Comparison of ENCODE assay signal across 10 cellular contexts in the genomic region with DNA sequence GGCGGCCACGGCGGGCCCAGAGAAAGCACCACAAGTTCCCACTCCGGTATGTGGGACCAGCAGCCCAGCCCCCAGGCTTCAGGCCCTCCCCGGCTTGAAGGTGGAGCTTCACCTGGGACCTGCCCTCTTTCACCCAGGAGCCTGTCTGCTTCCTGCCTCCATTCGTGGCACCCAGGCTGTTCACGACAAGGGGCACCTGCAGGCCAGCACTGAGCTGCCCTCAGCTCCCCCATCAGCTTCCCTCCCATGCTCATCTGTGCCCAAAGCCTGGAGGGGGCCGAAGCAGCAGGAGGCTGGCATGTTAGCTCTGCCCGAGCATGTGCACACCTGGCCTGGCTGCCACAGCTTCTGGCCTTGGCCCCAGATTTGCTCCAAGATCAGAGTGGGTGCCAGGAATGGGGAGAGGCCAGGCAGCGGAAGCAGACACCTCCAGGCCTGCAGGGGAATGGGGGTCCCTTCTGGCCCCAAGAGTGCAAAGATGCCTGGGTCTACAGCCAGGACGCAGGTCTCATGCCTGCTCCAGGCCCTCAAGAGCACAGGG.
"Had no signal": no experiment of that assay in that cellular context is flagged by ENCODE, and none has a peak within 500 bp of the region (broad histone marks: within the 10 kb centered on the region; RNA-seq: fewer than 3 reads in every experiment).

No MANE protein-coding gene starts in this region.

- H3K36me3 ChIP-seq: transverse colon had no signal

- ATAC-seq: activated T-helper 17 cell treated with anti-CD3 and anti-CD28 coated beads, Interleukin-2, amount 50 U/mL, for 72 hours; effector memory CD8-positive, alpha-beta T cell; SK-N-SH treated with all-trans-retinoic acid at 6 μM for 48 hours; stimulated activated naive B cell treated with anti-CD40 and anti-IgM and Interleukin-4, amounts not matched to agents 10 μg/mL and 1 μg/mL and 100 μg/mL, for 72 hours had no signal

- H3K9me3 ChIP-seq: transverse colon had no signal

- H3K4me1 ChIP-seq: transverse colon had no signal

- DNase-seq: activated CD4-positive, alpha-beta T cell treated with anti-CD3 and anti-CD28 coated beads for 1 hour; activated CD4-positive, alpha-beta T cell treated with anti-CD3 and anti-CD28 coated beads, Interleukin-2, amount 50 U/mL, for 48 hours; activated naive CD4-positive, alpha-beta T cell treated with Interleukin-2 at 50 U/mL for 16 hours; anterior cingulate cortex; effector memory CD8-positive, alpha-beta T cell; stimulated activated naive B cell treated with anti-CD40 and anti-IgM and Interleukin-4, amounts not matched to agents 10 μg/mL and 1 μg/mL and 100 μg/mL, for 72 hours; T1000; transverse colon had no signal

- H3K27me3 ChIP-seq: transverse colon had no signal

- H3K4me3 ChIP-seq: transverse colon had no signal

- H3K27ac ChIP-seq: transverse colon had no signal
